ENCODE assay signal across 8 cellular contexts in genomic region chr20:25058797-25059486, GRCh38. TPM values are rescaled to one million over a fixed set of nuclear protein-coding genes. Genes with fewer than 3 reads are reported as not detected.
DNase-seq lines count a peak whose midpoint lies in the region; ATAC-seq and TF ChIP-seq lines count a peak whose summit lies in the region.

No MANE protein-coding gene starts in this region.

- H3K79me2 ChIP-seq in PC-3 (ENCODE audit: low read length): no peaks in the 10 kb centered on the region

- H3K27ac ChIP-seq in PC-3 (ENCODE audit: low read length): no peak overlapping the region

- POLR2A ChIA-PET in PC-3 (lab: Charles Lee; ENCODE audit: unreplicated experiment): no interaction called here

- no TSS peak for BruUV-seq in PC-3 (replicated peaks; lab: Mats Ljungman, UMichigan)

- TF ChIP-seq CTCF in PC-3 (conservative IDR thresholded peaks at IDR 0.05; ENCODE audit: low read depth, low read length) (no peak), epithelial cell of proximal tubule (conservative IDR thresholded peaks at IDR 0.05; ENCODE audit: low read depth, low read length) (no peak)

- peak overlapping the region; percentile 93 for H3K4me2 ChIP-seq in PC-3 (ENCODE audit: low read length)

- DNase-seq in PC-3: peak; percentile 37
- no peak for DNase-seq in epithelial cell of proximal tubule (ENCODE audit: low read depth)
- DNase-seq in pons (ENCODE audit: low spot score): peak; percentile 26
- no peak for DNase-seq in epidermal melanocyte (ENCODE audit: insufficient read length, low spot score)
- no peak for DNase-seq in DMS79 treated with DMSO at 0.1 percent for 48 hours (lab: John Stamatoyannopoulos, UW)
- DNase-seq in NCI-H2227 (lab: John Stamatoyannopoulos, UW; ENCODE audit: unreplicated experiment): no peak
- DNase-seq in NCI-H2081 treated with DMSO at 0.1 percent for 48 hours (lab: John Stamatoyannopoulos, UW): no peak

- peaks cover 26% of the 10 kb centered on the region for H3K4me1 ChIP-seq in PC-3 (ENCODE audit: insufficient read depth, low read length)

- CTCF ChIA-PET in PC-3 (lab: Charles Lee): interaction anchor here (1.0 to 1.7 kb wide), 2 partner anchors 64 to 65 kb away, joined by 3 to 11 read pairs; no protein-coding TSS in a partner anchor

- H3K36me3 ChIP-seq in PC-3 (ENCODE audit: low read depth, low read length): no peaks in the 10 kb centered on the region

- no peaks in the 10 kb centered on the region for H3K9me3 ChIP-seq in PC-3 (ENCODE audit: low read length)

- H2AFZ ChIP-seq in PC-3 (ENCODE audit: low read length): peak overlapping the region; percentile 93

- no peaks in the 10 kb centered on the region for H3F3A ChIP-seq in PC-3 (ENCODE audit: low read length, unreplicated experiment)

- ATAC-seq in PC-3: peak; percentile 10

- no peaks in the 10 kb centered on the region for H4K20me1 ChIP-seq in PC-3 (ENCODE audit: low read length)

- no peak overlapping the region for H3K9ac ChIP-seq in PC-3 (ENCODE audit: low read length)

- intact Hi-C loops in PC-3 (cut with micrococcal nuclease): no loop called here

- peaks cover 28% of the 10 kb centered on the region for H3K27me3 ChIP-seq in PC-3 (ENCODE audit: low read length)

- H3K4me3 ChIP-seq in GM08714 (ENCODE audit: low read length) (peak overlapping the region; percentile 77; the same call in 1 of the 2 replicates), PC-3 (ENCODE audit: low read length) (peak overlapping the region; percentile 86), epithelial cell of proximal tubule (ENCODE audit: low read depth, low read length) (peak overlapping the region; percentile 71)

- H3K9me2 ChIP-seq in PC-3 (replicated peaks; ENCODE audit: low read length): no peaks in the 10 kb centered on the region

RNA-seq across cellular contexts. Expression of gene ACSS1, which starts 1.0 kb away (rescaled TPM):
- total RNA-seq in PC-3 (2014; rRNA removed): 2.3 and 2.4 TPM in 2 replicates
- 3.9 and 4.1 TPM in 2 replicates for total RNA-seq in epithelial cell of proximal tubule

RNA-seq across cellular contexts. Expression of gene VSX1, which starts 23.0 kb away (rescaled TPM):
- total RNA-seq in PC-3 (2014; rRNA removed) (not detected in 2 replicates), epithelial cell of proximal tubule (not detected in 2 replicates)

Comparison
In these comparisons a context has a peak if more than half of its experiments do, and no peak if none do; other contexts are left out.
1. DNase-seq: peak in PC-3 (single experiment) and pons (single experiment); none in epithelial cell of proximal tubule (single experiment), epidermal melanocyte (single experiment), DMS79 treated with DMSO at 0.1 percent for 48 hours (single experiment), NCI-H2227 (single experiment) and NCI-H2081 treated with DMSO at 0.1 percent for 48 hours (single experiment).
2. Peak in every context shown above with its lines, with median percentiles within 50 percentile points of each other: H3K4me3 ChIP-seq.